16 cellular contexts compared by ENCODE assay signal in the genomic region with DNA sequence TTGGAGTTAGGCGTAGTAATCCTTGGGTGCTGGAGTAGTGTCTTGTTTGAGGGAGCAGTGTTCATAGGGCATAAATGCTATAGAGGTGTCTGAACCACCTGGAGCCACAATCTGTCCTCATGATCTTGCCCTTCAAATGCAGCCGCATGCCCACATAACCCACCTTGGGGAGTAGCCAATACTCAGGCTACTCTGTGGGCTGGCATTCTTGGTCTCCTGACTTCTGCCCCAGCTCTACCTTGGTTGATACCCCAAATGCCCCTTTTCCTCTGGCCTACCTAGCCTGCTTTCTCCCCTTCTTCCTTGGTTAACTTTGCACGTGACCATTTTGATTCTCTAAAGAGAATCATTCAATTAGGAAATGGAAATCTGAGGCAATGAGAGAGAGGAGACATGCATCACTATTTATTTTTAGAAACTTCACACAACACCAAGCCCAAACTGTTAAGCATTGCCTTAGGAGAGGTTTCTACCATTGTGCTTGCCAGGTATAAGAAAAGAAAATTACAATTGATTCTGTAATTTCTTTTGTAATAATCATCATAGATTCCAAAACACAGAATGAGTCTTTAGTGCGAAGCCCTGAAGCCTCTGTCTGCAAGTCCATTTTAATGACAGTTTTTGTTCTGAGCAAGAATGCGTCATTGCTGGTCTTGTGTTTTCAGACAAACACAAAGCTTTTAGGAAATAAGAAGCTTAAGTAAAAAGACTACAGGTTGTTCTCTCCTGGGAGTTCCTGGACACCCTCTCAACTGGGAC.
DNase-seq lines count a peak whose midpoint lies in the region; ATAC-seq and TF ChIP-seq lines count a peak whose summit lies in the region.
"Had no signal": no experiment of that assay in that cellular context is flagged by ENCODE, and none has a peak within 500 bp of the region (broad histone marks: within the 10 kb centered on the region; RNA-seq: fewer than 3 reads in every experiment).

No MANE protein-coding gene starts in this region.

- POLR2A ChIA-PET in activated CD4-positive, alpha-beta T cell treated with anti-CD3 and anti-CD28 coated beads, Interleukin-2, amount 10 ng/mL, durations not matched to agents 7 days and 5 days (lab: Charles Lee), result no interaction called here

- ATAC-seq in upper lobe of left lung (ENCODE audit: low FRiP score in 2 of 2) (no peak), GM21723 (IDR thresholded peaks at IDR 0.05; ENCODE audit: unreplicated experiment) (no peak)

- 84 to 85% methylated on average over 5 of the region's 5 CpGs for WGBS in upper lobe of left lung, 2 donors
- WGBS in ovary, 3 donors, result 93 to 97% (median 97%) methylated on average over 5 of the region's 5 CpGs

- TF ChIP-seq CTCF in nephron progenitor cell (IDR thresholded peaks at IDR 0.05) (no peak), upper lobe of left lung (IDR thresholded peaks at IDR 0.05) (no peak), ovary (IDR thresholded peaks at IDR 0.05) (no peak)

- H3K4me3 ChIP-seq in upper lobe of left lung, result no peak overlapping the region
- no peak overlapping the region for H3K4me3 ChIP-seq in ovary
- H3K4me3 ChIP-seq: BLaER1 treated with 17β-estradiol and CSF1 and Interleukin-3, amounts not matched to agents 10 nM and 100 nM had no signal

- H3K27me3 ChIP-seq in upper lobe of left lung (no peaks in the 10 kb centered on the region), ovary (no peaks in the 10 kb centered on the region)
- H3K27me3 ChIP-seq: BLaER1 treated with 17β-estradiol and CSF1 and Interleukin-3, amounts not matched to agents 10 nM and 100 nM had no signal

- H3K27me3 Mint-ChIP-seq in activated CD4-positive, alpha-beta T cell treated with anti-CD3 and anti-CD28 coated beads, Interleukin-2, amount 10 ng/mL, durations not matched to agents 7 days and 5 days, result no peaks in the 10 kb centered on the region
- H3K27me3 Mint-ChIP-seq in activated CD4-positive, alpha-beta T cell treated with anti-CD3 and anti-CD28 coated beads, Interleukin-2, amount 10 ng/mL, durations not matched to agents 24 days and 14 days, result no peaks in the 10 kb centered on the region
- H3K27me3 Mint-ChIP-seq in nephron progenitor cell (ENCODE audit: low read depth, poor library complexity), result no peaks in the 10 kb centered on the region

- no peaks in the 10 kb centered on the region for H3K9me3 ChIP-seq in upper lobe of left lung
- H3K9me3 ChIP-seq in ovary, result no peaks in the 10 kb centered on the region
- H3K9me3 ChIP-seq: BLaER1 treated with 17β-estradiol and CSF1 and Interleukin-3, amounts not matched to agents 10 nM and 100 nM had no signal

- TF ChIP-seq POLR2A in upper lobe of left lung (IDR thresholded peaks at IDR 0.05) (no peak), ovary (IDR thresholded peaks at IDR 0.05) (no peak)

- TF ChIP-seq EP300 in upper lobe of left lung (IDR thresholded peaks at IDR 0.05), result no peak
- TF ChIP-seq EP300 in ovary (IDR thresholded peaks at IDR 0.05), result no peak

- peaks cover 29% of the 10 kb centered on the region for H3K36me3 Mint-ChIP-seq in activated CD4-positive, alpha-beta T cell treated with anti-CD3 and anti-CD28 coated beads, Interleukin-2, amount 10 ng/mL, durations not matched to agents 7 days and 5 days (ENCODE audit: low read depth)
- H3K36me3 Mint-ChIP-seq in activated CD4-positive, alpha-beta T cell treated with anti-CD3 and anti-CD28 coated beads, Interleukin-2, amount 10 ng/mL, durations not matched to agents 24 days and 14 days (ENCODE audit: low read depth), result peaks cover 41% of the 10 kb centered on the region
- peaks cover 4% of the 10 kb centered on the region for H3K36me3 Mint-ChIP-seq in nephron progenitor cell (ENCODE audit: low read depth)
- H3K36me3 Mint-ChIP-seq: mesothelial cell of epicardium had no signal

- intact Hi-C loops in activated CD4-positive, alpha-beta T cell treated with anti-CD3 and anti-CD28 coated beads, Interleukin-2, amount 10 ng/mL, durations not matched to agents 24 days and 14 days (cut with micrococcal nuclease), result no loop called here
- intact Hi-C loops in ovary (cut with DNase I), result no loop called here

- H3K27ac Mint-ChIP-seq in activated CD4-positive, alpha-beta T cell treated with anti-CD3 and anti-CD28 coated beads, Interleukin-2, amount 10 ng/mL, durations not matched to agents 7 days and 5 days, result peak overlapping the region; percentile 14
- no peak overlapping the region for H3K27ac Mint-ChIP-seq in activated CD4-positive, alpha-beta T cell treated with anti-CD3 and anti-CD28 coated beads, Interleukin-2, amount 10 ng/mL, durations not matched to agents 24 days and 14 days
- peak overlapping the region; percentile 29 for H3K27ac Mint-ChIP-seq in nephron progenitor cell
- H3K27ac Mint-ChIP-seq: mesothelial cell of epicardium had no signal

- H3K4me1 ChIP-seq in upper lobe of left lung (peaks cover 9 to 43% (median 22%) of the 10 kb centered on the region in 4 donors), ovary (ENCODE audit: insufficient read depth) (peaks cover 7% of the 10 kb centered on the region)
- H3K4me1 ChIP-seq: BLaER1 treated with 17β-estradiol and CSF1 and Interleukin-3, amounts not matched to agents 10 nM and 100 nM had no signal

- no peaks in the 10 kb centered on the region for H3K9me3 Mint-ChIP-seq in activated CD4-positive, alpha-beta T cell treated with anti-CD3 and anti-CD28 coated beads, Interleukin-2, amount 10 ng/mL, durations not matched to agents 7 days and 5 days
- H3K9me3 Mint-ChIP-seq in activated CD4-positive, alpha-beta T cell treated with anti-CD3 and anti-CD28 coated beads, Interleukin-2, amount 10 ng/mL, durations not matched to agents 24 days and 14 days, result no peaks in the 10 kb centered on the region
- no peaks in the 10 kb centered on the region for H3K9me3 Mint-ChIP-seq in nephron progenitor cell
- H3K9me3 Mint-ChIP-seq: mesothelial cell of epicardium had no signal

- CTCF ChIA-PET in activated CD4-positive, alpha-beta T cell treated with anti-CD3 and anti-CD28 coated beads, Interleukin-2, amount 10 ng/mL, durations not matched to agents 7 days and 5 days (lab: Charles Lee), result interaction anchor here (0.6 kb wide), 1 partner anchor 150 kb away, joined by 3 read pairs; no protein-coding TSS in a partner anchor

- H3K4me1 Mint-ChIP-seq in activated CD4-positive, alpha-beta T cell treated with anti-CD3 and anti-CD28 coated beads, Interleukin-2, amount 10 ng/mL, durations not matched to agents 7 days and 5 days, result peaks cover 27% of the 10 kb centered on the region
- peaks cover 33% of the 10 kb centered on the region for H3K4me1 Mint-ChIP-seq in activated CD4-positive, alpha-beta T cell treated with anti-CD3 and anti-CD28 coated beads, Interleukin-2, amount 10 ng/mL, durations not matched to agents 24 days and 14 days
- peaks cover 15% of the 10 kb centered on the region for H3K4me1 Mint-ChIP-seq in nephron progenitor cell

- no peak overlapping the region for H3K4me3 Mint-ChIP-seq in activated CD4-positive, alpha-beta T cell treated with anti-CD3 and anti-CD28 coated beads, Interleukin-2, amount 10 ng/mL, durations not matched to agents 7 days and 5 days
- no peak overlapping the region for H3K4me3 Mint-ChIP-seq in activated CD4-positive, alpha-beta T cell treated with anti-CD3 and anti-CD28 coated beads, Interleukin-2, amount 10 ng/mL, durations not matched to agents 24 days and 14 days
- H3K4me3 Mint-ChIP-seq in nephron progenitor cell, result no peak overlapping the region
- H3K4me3 Mint-ChIP-seq: mesothelial cell of epicardium had no signal

- DNase-seq in activated CD4-positive, alpha-beta T cell treated with anti-CD3 and anti-CD28 coated beads, Interleukin-2, amount 10 ng/mL, durations not matched to agents 7 days and 5 days, result no peak
- DNase-seq in activated CD4-positive, alpha-beta T cell treated with anti-CD3 and anti-CD28 coated beads, Interleukin-2, amount 10 ng/mL, durations not matched to agents 24 days and 14 days, result no peak
- peak; percentile 54 for DNase-seq in fibroblast of peridontal ligament (ENCODE audit: extremely low read depth)
- no peak for DNase-seq in nephron progenitor cell
- no peak for DNase-seq in upper lobe of left lung
- no peak for DNase-seq in effector CD8-positive, alpha-beta T cell (lab: John Stamatoyannopoulos, UW)
- no peak for DNase-seq in ovary
- DNase-seq: activated CD4-positive, alpha-beta T cell treated with anti-CD3 and anti-CD28 coated beads, Interleukin-2, amount 50 U/mL, for 1 hour; activated naive CD4-positive, alpha-beta T cell treated with Interleukin-2 at 50 U/mL for 16 hours; hypothalamus; kidney; stimulated activated CD4-positive, alpha-beta T cell treated with anti-CD3 and anti-CD28 coated beads, Interleukin-2, amount 100 ng/mL, for 48 hours had no signal

- no peaks in the 10 kb centered on the region for H3K36me3 ChIP-seq in upper lobe of left lung
- no peaks in the 10 kb centered on the region for H3K36me3 ChIP-seq in ovary
- H3K36me3 ChIP-seq: BLaER1 treated with 17β-estradiol and CSF1 and Interleukin-3, amounts not matched to agents 10 nM and 100 nM had no signal

- H3K27ac ChIP-seq in upper lobe of left lung (peak overlapping the region in 3 of 4 donors; percentile 2 to 23 (median 8)), ovary (no peak overlapping the region)
- H3K27ac ChIP-seq: 22Rv1; BLaER1 treated with 17β-estradiol and CSF1 and Interleukin-3, amounts not matched to agents 10 nM and 100 nM had no signal

Comparison
In these comparisons a context has a peak if more than half of its experiments do, and no peak if none do; other contexts are left out.
1. H3K27ac ChIP-seq: peak in upper lobe of left lung (3 of 4); none in ovary (0 of 2).